In the genomic region with DNA sequence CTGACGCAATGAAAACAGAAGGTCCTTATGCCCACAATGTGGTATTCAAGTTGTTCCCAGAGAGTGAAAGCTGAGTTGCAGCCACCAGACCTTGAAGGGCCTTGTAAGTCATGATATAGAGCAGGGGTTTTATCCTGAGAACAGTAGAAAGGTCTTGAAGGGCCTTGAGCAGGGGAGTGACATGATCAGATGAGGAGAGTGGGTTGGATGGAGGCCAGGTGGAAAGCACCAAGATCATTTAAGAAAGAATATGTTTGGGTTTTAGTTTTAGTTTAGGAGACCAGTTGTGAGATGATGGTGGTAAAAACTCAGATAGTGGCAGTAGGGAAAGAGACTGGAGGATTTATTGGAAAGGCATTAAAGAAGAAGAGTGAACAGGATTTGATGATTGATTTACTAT, we compare ENCODE assay signal across 18 cellular contexts.
"Had no signal": no experiment of that assay in that cellular context is flagged by ENCODE, and none has a peak within 500 bp of the region (broad histone marks: within the 10 kb centered on the region; RNA-seq: fewer than 3 reads in every experiment).

No MANE protein-coding gene starts in this region.

- H3K27ac Mint-ChIP-seq: activated naive CD4-positive, alpha-beta T cell treated with anti-CD3 and anti-CD28 coated beads, Interleukin-2, amount 50 U/mL, for 72 hours; activated T-cell treated with anti-CD3 and anti-CD28 coated beads, Interleukin-2, amount 50 U/mL, for 24 hours; brain; nephron; progenitor cell of endocrine pancreas had no signal

- H3K9me3 Mint-ChIP-seq: activated naive CD4-positive, alpha-beta T cell treated with anti-CD3 and anti-CD28 coated beads, Interleukin-2, amount 50 U/mL, for 72 hours; activated T-cell treated with anti-CD3 and anti-CD28 coated beads, Interleukin-2, amount 50 U/mL, for 24 hours; brain; nephron had no signal

- ATAC-seq: activated naive CD4-positive, alpha-beta T cell treated with anti-CD3 and anti-CD28 coated beads, Interleukin-2, amount 50 U/mL, for 72 hours; esophagus mucosa; left cardiac atrium; right cardiac atrium; stimulated activated naive CD8-positive, alpha-beta T cell treated with anti-CD3 and anti-CD28 coated beads, Interleukin-15, Interleukin-2, amounts not matched to agents 100 U/mL and 50 U/mL, for 24 hours; upper lobe of right lung had no signal

- H3K36me3 Mint-ChIP-seq: brain had no signal

- H3K4me3 Mint-ChIP-seq: activated T-cell treated with anti-CD3 and anti-CD28 coated beads, Interleukin-2, amount 50 U/mL, for 24 hours; brain; nephron had no signal

- DNase-seq: activated CD4-positive, alpha-beta T cell treated with anti-CD3 and anti-CD28 coated beads for 48 hours; activated effector memory CD4-positive, alpha-beta T cell treated with anti-CD3 and anti-CD28 coated beads, Interleukin-2, amount 50 U/mL, for 16 hours; activated T-cell treated with anti-CD3 and anti-CD28 coated beads, Interleukin-2, amount 50 U/mL, for 24 hours; amniotic stem cell; cerebellar nuclear complex; hypothalamus; left cardiac atrium; occipital lobe; right cardiac atrium; stimulated activated naive CD8-positive, alpha-beta T cell treated with anti-CD3 and anti-CD28 coated beads, Interleukin-15, Interleukin-2, amounts not matched to agents 100 U/mL and 50 U/mL, for 24 hours; testis; upper lobe of right lung; WERI-Rb-1 had no signal

- H3K4me3 ChIP-seq: testis, upper lobe of right lung had no signal

- H3K27ac ChIP-seq: testis, upper lobe of right lung, WERI-Rb-1 had no signal
